Comparison of ENCODE assay signal across 8 cellular contexts in genomic region chr7:37052673-37053072, GRCh38.
DNase-seq lines count a peak whose midpoint lies in the region; ATAC-seq, FAIRE-seq and TF ChIP-seq lines count a peak whose summit lies in the region.
"Had no signal": no experiment of that assay in that cellular context is flagged by ENCODE, and none has a peak within 500 bp of the region (broad histone marks: within the 10 kb centered on the region; RNA-seq: fewer than 3 reads in every experiment).

No MANE protein-coding gene starts in this region.

- no peaks in the 10 kb centered on the region for H3K9me3 ChIP-seq in mucosa of descending colon
- H3K9me3 ChIP-seq: prostate gland had no signal

- no peaks in the 10 kb centered on the region for H3K27me3 ChIP-seq in brain microvascular endothelial cell (replicated peaks)

- intact Hi-C loops in mucosa of descending colon (cut with DNase I, micrococcal nuclease): no loop called here

- peak; percentile 61 for DNase-seq in H54 (ENCODE audit: insufficient read length, low spot score)
- DNase-seq in NAMALWA (ENCODE audit: low spot score): peak; percentile 31
- DNase-seq in brain microvascular endothelial cell: peak; percentile 47
- peak in 2 of 3 donors; percentile 22 to 41 for DNase-seq in mucosa of descending colon
- no peak for DNase-seq in NCI-H2227 treated with DMSO at 0.1 percent for 48 hours (lab: John Stamatoyannopoulos, UW)
- DNase-seq in activated T-cell treated with anti-CD3 and anti-CD28 coated beads, Interleukin-2, amount 50 U/mL, for 48 hours: no peak

- TF ChIP-seq CTCF in brain microvascular endothelial cell (IDR thresholded peaks at IDR 0.05; ENCODE audit: low read depth, low read length, missing control alignments): no peak
- TF ChIP-seq CTCF in mucosa of descending colon (IDR thresholded peaks at IDR 0.05): no peak

- no peak for TF ChIP-seq POLR2A in H54 (IDR thresholded peaks at IDR 0.05; ENCODE audit: low read depth, low read length)

- H3K36me3 ChIP-seq in brain microvascular endothelial cell (replicated peaks) (no peaks in the 10 kb centered on the region), mucosa of descending colon (ENCODE audit: low read depth) (no peaks in the 10 kb centered on the region)
- H3K36me3 ChIP-seq: prostate gland had no signal

- no peak overlapping the region for H3K27ac ChIP-seq in brain microvascular endothelial cell
- H3K27ac ChIP-seq: prostate gland had no signal

- H3K4me3 ChIP-seq in brain microvascular endothelial cell (ENCODE audit: low read depth, low read length) (no peak overlapping the region), mucosa of descending colon (no peak overlapping the region)
- H3K4me3 ChIP-seq: prostate gland had no signal

- FAIRE-seq in H54 (lab: Jason Lieb, UNC): no peak

- ATAC-seq in mucosa of descending colon (peak; percentile 36), HG03039 (IDR thresholded peaks at IDR 0.05; ENCODE audit: unreplicated experiment) (no peak)

- H3K4me1 ChIP-seq in mucosa of descending colon (ENCODE audit: low read depth): no peaks in the 10 kb centered on the region
- H3K4me1 ChIP-seq: prostate gland had no signal

- in situ Hi-C loops in brain microvascular endothelial cell (cut with HindIII; ENCODE audit: low pct_ligation_motif_present, low sequenced_read_pairs): no loop called here

Comparison
In these comparisons a context has a peak if more than half of its experiments do, and no peak if none do; other contexts are left out.
1. DNase-seq: peak in H54 (single experiment), NAMALWA (single experiment), brain microvascular endothelial cell (single experiment) and mucosa of descending colon (2 of 3); none in NCI-H2227 treated with DMSO at 0.1 percent for 48 hours (single experiment) and activated T-cell treated with anti-CD3 and anti-CD28 coated beads, Interleukin-2, amount 50 U/mL, for 48 hours (0 of 2).